In genomic region chr13:25772534-25772933, GRCh38 we compare ENCODE assay signal across 7 cellular contexts.
DNase-seq lines count a peak whose midpoint lies in the region; ATAC-seq and TF ChIP-seq lines count a peak whose summit lies in the region.
"Not testable (repeated sequence)": the region's sequence is repeated elsewhere in the genome, so short reads cannot be mapped to it uniquely, and the experiment has no call there.

No MANE protein-coding gene starts in this region.

- not testable (repeated sequence) for H3K18ac ChIP-seq in mesenchymal stem cell (ENCODE audit: low read depth in 1 of 2, low read length in 2 of 2)

- H2AK5ac ChIP-seq in mesenchymal stem cell (ENCODE audit: low read length, severe bottlenecking), result not testable (repeated sequence)

- H3K36me3 Mint-ChIP-seq in WTC11; chondrocyte (ENCODE audit: low read depth); nephron (ENCODE audit: low read depth): not testable (repeated sequence)

- H3K27me3 ChIP-seq in H7 (ENCODE audit: control insufficient read depth, insufficient read depth, low read length); PC-3 (ENCODE audit: low read length): not testable (repeated sequence)
- peaks cover 0 to 19% of the 10 kb centered on the region in 2 experiments for H3K27me3 ChIP-seq in mesenchymal stem cell (ENCODE audit: control insufficient read depth in 1 of 2, insufficient read depth in 1 of 2, low read length in 2 of 2)

- peak overlapping the region; percentile 17 for H2AFZ ChIP-seq in PC-3 (ENCODE audit: low read length)
- not testable (repeated sequence) for H2AFZ ChIP-seq in mesenchymal stem cell (ENCODE audit: low read depth, low read length)

- POLR2A ChIA-PET in HEK293 (lab: Yijun Ruan, JAX); PC-3 (lab: Charles Lee; ENCODE audit: unreplicated experiment): not testable (repeated sequence)
- POLR2A ChIA-PET in WTC11 (lab: Charles Lee), result interaction anchor here (1.3 kb wide), 1 partner anchor 11 kb away, joined by 3 read pairs; no protein-coding TSS in a partner anchor

- DNase-seq in H7, result peak; percentile 31
- not testable (repeated sequence) for DNase-seq in PC-3; WTC11 (ENCODE audit: low spot score); chondrocyte (ENCODE audit: low spot score); mesenchymal stem cell

- H3K9me2 ChIP-seq in PC-3 (replicated peaks; ENCODE audit: low read length), result not testable (repeated sequence)

- peaks cover 10% of the 10 kb centered on the region for H3K4me1 ChIP-seq in HEK293 (ENCODE audit: control insufficient read depth, insufficient read depth, low read length)
- peaks cover 20% of the 10 kb centered on the region for H3K4me1 ChIP-seq in PC-3 (ENCODE audit: insufficient read depth, low read length)
- H3K4me1 ChIP-seq in mesenchymal stem cell (ENCODE audit: control insufficient read depth, insufficient read depth, low read depth, low read length), result peaks cover 17% of the 10 kb centered on the region

- intact Hi-C loops in PC-3 (cut with micrococcal nuclease), result loop anchor here (10.0 kb wide), 1 partner anchor 292 kb away; no protein-coding TSS in a partner anchor

- H3K27ac Mint-ChIP-seq in WTC11, result not testable (repeated sequence)
- H3K27ac Mint-ChIP-seq in chondrocyte (ENCODE audit: unreplicated experiment), result peak overlapping the region; percentile 94
- H3K27ac Mint-ChIP-seq in nephron, result peak overlapping the region in 2 of 3 experiments; percentile 43 to 64

- H3K79me1 ChIP-seq in mesenchymal stem cell (replicated peaks; ENCODE audit: low read length, poor library complexity, severe bottlenecking), result not testable (repeated sequence)

- not testable (repeated sequence) for H3F3A ChIP-seq in PC-3 (ENCODE audit: low read length, unreplicated experiment)

- not testable (repeated sequence) for H2BK120ac ChIP-seq in mesenchymal stem cell (ENCODE audit: low read depth, low read length)

- peaks cover 12% of the 10 kb centered on the region for H3K9me3 Mint-ChIP-seq in WTC11
- H3K9me3 Mint-ChIP-seq in chondrocyte (ENCODE audit: low read depth); nephron: not testable (repeated sequence)

- H3K9ac ChIP-seq in PC-3 (ENCODE audit: low read length); mesenchymal stem cell (ENCODE audit: low read length): not testable (repeated sequence)

- CTCF ChIA-PET in HEK293 (lab: Yijun Ruan, JAX), result interaction anchor here (0.6 kb wide), 1 partner anchor 198 kb away, joined by 3 read pairs; no protein-coding TSS in a partner anchor
- CTCF ChIA-PET in PC-3 (lab: Charles Lee), result interaction anchor here (0.5 kb wide), 1 partner anchor 263 kb away, joined by 3 read pairs; no protein-coding TSS in a partner anchor
- CTCF ChIA-PET in WTC11 (lab: Charles Lee), result interaction anchor here (1.4 kb wide), 1 partner anchor 57 kb away, joined by 3 read pairs; no protein-coding TSS in a partner anchor

- H3K4me1 Mint-ChIP-seq in WTC11, result peaks cover 37% of the 10 kb centered on the region
- H3K4me1 Mint-ChIP-seq in chondrocyte (ENCODE audit: low read depth), result peaks cover 55% of the 10 kb centered on the region
- peaks cover 68% of the 10 kb centered on the region for H3K4me1 Mint-ChIP-seq in nephron

- not testable (repeated sequence) for H2BK5ac ChIP-seq in mesenchymal stem cell (ENCODE audit: low read depth, low read length, poor library complexity, severe bottlenecking)

- not testable (repeated sequence) for H2BK12ac ChIP-seq in mesenchymal stem cell (ENCODE audit: low read length in 2 of 2)

- not testable (repeated sequence) for H3K27me3 Mint-ChIP-seq in WTC11 (ENCODE audit: low read depth); chondrocyte (ENCODE audit: low read depth); nephron (ENCODE audit: low read depth)

- not testable (repeated sequence) for TF ChIP-seq CTCF in HEK293 (tag by site-specific recombination; IDR thresholded peaks at IDR 0.05); PC-3 (conservative IDR thresholded peaks at IDR 0.05; ENCODE audit: low read depth, low read length); WTC11 (IDR thresholded peaks at IDR 0.05); chondrocyte (IDR thresholded peaks at IDR 0.05); nephron (IDR thresholded peaks at IDR 0.05; ENCODE audit: unreplicated experiment in 3 of 3)

- H3K4me3 Mint-ChIP-seq in WTC11, nephron: not testable (repeated sequence)
- peak overlapping the region; percentile 45 for H3K4me3 Mint-ChIP-seq in chondrocyte (ENCODE audit: unreplicated experiment)

- H3K79me2 ChIP-seq in PC-3 (ENCODE audit: low read length), result not testable (repeated sequence)

- peak overlapping the region; percentile 78 for H3K4me2 ChIP-seq in PC-3 (ENCODE audit: low read length)
- H3K4me2 ChIP-seq in mesenchymal stem cell (ENCODE audit: low read length, poor library complexity, severe bottlenecking), result not testable (repeated sequence)

- not testable (repeated sequence) for H4K8ac ChIP-seq in mesenchymal stem cell (ENCODE audit: low read length)

- not testable (repeated sequence) for H4K20me1 ChIP-seq in PC-3 (ENCODE audit: low read length)

- not testable (repeated sequence) for H3K27ac ChIP-seq in HEK293 (ENCODE audit: extremely low read depth, low read depth, low read length)
- peak overlapping the region; percentile 84 for H3K27ac ChIP-seq in PC-3 (ENCODE audit: low read length)
- peak overlapping the region; percentile 64 for H3K27ac ChIP-seq in mesenchymal stem cell (ENCODE audit: low read length, poor library complexity, severe bottlenecking)

- H3K4me3 ChIP-seq in H7 (ENCODE audit: insufficient read depth, low read depth, low read length); HEK293 (ENCODE audit: low read depth, low read length); mesenchymal stem cell (ENCODE audit: insufficient read depth in 1 of 2, low read depth in 1 of 2, low read length in 2 of 2): not testable (repeated sequence)
- H3K4me3 ChIP-seq in PC-3 (ENCODE audit: low read length), result peak overlapping the region; percentile 43; the same call in 1 of the 2 replicates

- not testable (repeated sequence) for H2BK15ac ChIP-seq in mesenchymal stem cell (ENCODE audit: low read depth, poor library complexity, severe bottlenecking)

- not testable (repeated sequence) for H3K14ac ChIP-seq in mesenchymal stem cell (ENCODE audit: low read length in 2 of 2)

- not testable (repeated sequence) for ATAC-seq in PC-3, WTC11

- not testable (repeated sequence) for BruUV-seq in PC-3 (replicated peaks; lab: Mats Ljungman, UMichigan)

- not testable (repeated sequence) for H3K9me3 ChIP-seq in HEK293 (ENCODE audit: control insufficient read depth, insufficient read depth, low read depth, low read length); PC-3 (ENCODE audit: low read length); mesenchymal stem cell (ENCODE audit: control insufficient read depth, low read length)

- not testable (repeated sequence) for H4K91ac ChIP-seq in mesenchymal stem cell (ENCODE audit: low read length)

- 90% methylated on average over 8 of the region's 8 CpGs for WGBS in mesenchymal stem cell

- not testable (repeated sequence) for H3K23ac ChIP-seq in mesenchymal stem cell (ENCODE audit: low read length in 2 of 2)

- H3K36me3 ChIP-seq in H7 (replicated peaks; ENCODE audit: control insufficient read depth, insufficient read depth, low read length); HEK293 (ENCODE audit: control insufficient read depth in 2 of 2, insufficient read depth in 1 of 2, low read length in 2 of 2); PC-3 (ENCODE audit: low read depth, low read length); mesenchymal stem cell (ENCODE audit: control insufficient read depth in 1 of 2, insufficient read depth in 2 of 2, low read depth in 1 of 2, low read length in 2 of 2): not testable (repeated sequence)

- H3K4ac ChIP-seq in mesenchymal stem cell (ENCODE audit: low read depth in 1 of 2, low read length in 2 of 2), result not testable (repeated sequence)

TF ChIP-seq in HEK293, 187 proteins besides CTCF, POLR2A, EP300 and RAD21 (continues in another document):
- TF ChIP-seq ZNF433 (tag by site-specific recombination; IDR thresholded peaks at IDR 0.05; ENCODE audit: low read depth) (0 out of 2 replicates have a peak, but pooled peaks have one; percentile 31), ZNF555 (tag by site-specific recombination; conservative IDR thresholded peaks at IDR 0.05) (peak; percentile 45), ZNF623 (tag by site-specific recombination; IDR thresholded peaks at IDR 0.05) (peak; percentile 45)

TF ChIP-seq in WTC11, 78 proteins besides CTCF, POLR2A, EP300 and RAD21:
- TF ChIP-seq HMGA2 (CRISPR knock-in tag; IDR thresholded peaks at IDR 0.05), result peak; percentile 86
